Comparison of ENCODE assay signal across 8 cellular contexts in the genomic region with DNA sequence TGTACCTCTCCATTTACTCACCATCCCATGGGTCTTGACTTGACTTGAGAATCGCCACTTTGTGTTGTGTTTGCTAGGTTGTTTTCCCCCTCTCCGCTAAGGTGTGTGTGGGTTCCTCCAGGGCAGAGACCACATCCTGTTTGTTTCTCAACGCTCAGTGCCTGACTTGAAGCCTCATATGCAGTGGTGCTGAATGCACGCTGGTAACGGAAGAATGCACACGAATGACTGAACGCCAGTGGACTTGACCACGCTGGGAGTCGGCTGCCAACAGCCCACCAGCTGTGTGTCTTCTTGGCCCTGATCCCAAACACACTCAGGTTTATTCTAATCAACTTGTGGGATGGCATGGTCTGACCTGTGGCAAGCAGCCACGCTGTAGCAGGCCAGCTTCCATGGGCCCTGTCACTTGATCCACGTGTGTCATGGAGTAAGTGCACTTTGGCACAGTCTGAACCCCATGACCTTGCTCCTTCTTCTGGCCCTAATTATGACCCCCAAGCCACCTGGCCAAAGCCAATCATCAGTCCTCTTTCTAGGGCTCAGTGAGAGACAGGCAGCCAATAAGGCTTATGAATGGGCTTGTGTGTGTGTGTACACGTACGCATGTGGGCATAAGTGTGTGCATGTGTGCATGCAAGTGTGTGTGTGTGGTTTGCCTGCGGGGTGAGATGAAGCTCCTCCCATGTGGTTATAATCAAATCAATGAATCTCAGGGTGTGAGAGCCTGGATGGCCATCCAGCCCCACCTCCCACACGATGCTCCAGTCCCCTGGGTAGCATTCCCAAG. TPM values are rescaled to one million over a fixed set of nuclear protein-coding genes. Genes with fewer than 3 reads are reported as not detected.
DNase-seq lines count a peak whose midpoint lies in the region; ATAC-seq and TF ChIP-seq lines count a peak whose summit lies in the region.

No MANE protein-coding gene starts in this region.

- no peak for TF ChIP-seq POLR2A in tibial nerve (IDR thresholded peaks at IDR 0.05)

- H3K4me3 ChIP-seq in OCI-LY1 (ENCODE audit: low read depth, low read length, poor library complexity, severe bottlenecking) = peak overlapping the region; percentile 61
- no peak overlapping the region for H3K4me3 ChIP-seq in tibial nerve

- H3K4me2 ChIP-seq in OCI-LY1 (ENCODE audit: low read length) = peak overlapping the region; percentile 81

- ATAC-seq in GM18858 (IDR thresholded peaks at IDR 0.05; ENCODE audit: unreplicated experiment) (peak; percentile 70), HG02763 (IDR thresholded peaks at IDR 0.05; ENCODE audit: unreplicated experiment) (peak; percentile 69)
- peak; percentile 72 for ATAC-seq in activated naive CD8-positive, alpha-beta T cell treated with anti-CD3 and anti-CD28 coated beads, Interleukin-2, amount 50 U/mL, for 24 hours

- H3F3A ChIP-seq in OCI-LY1 (ENCODE audit: insufficient read depth, low read length) = no peaks in the 10 kb centered on the region

- 67 to 83% methylated on average over 14 to 15 of the region's 15 CpGs for WGBS in tibial nerve, 2 donors

- no peaks in the 10 kb centered on the region for H3K9me2 ChIP-seq in OCI-LY1 (ENCODE audit: low read depth, low read length)

- H3K36me3 ChIP-seq in OCI-LY1 (ENCODE audit: insufficient read depth, low read length) = no peaks in the 10 kb centered on the region
- peaks cover 0 to 83% (median 0%) of the 10 kb centered on the region in 3 donors for H3K36me3 ChIP-seq in tibial nerve

- H3K27ac ChIP-seq in OCI-LY1 (ENCODE audit: low read depth, low read length, poor library complexity, severe bottlenecking) = peak overlapping the region; percentile 99
- peak overlapping the region in 2 of 4 donors; percentile 68 to 74 for H3K27ac ChIP-seq in tibial nerve

- no peak for TF ChIP-seq EP300 in tibial nerve (IDR thresholded peaks at IDR 0.05)

- peak overlapping the region; percentile 30 for H3K27ac Mint-ChIP-seq in activated naive CD8-positive, alpha-beta T cell treated with anti-CD3 and anti-CD28 coated beads, Interleukin-2, amount 50 U/mL, for 24 hours
- no peak overlapping the region for H3K27ac Mint-ChIP-seq in glutamatergic neuron (ENCODE audit: unreplicated experiment)

- H3K4me1 ChIP-seq in OCI-LY1 (ENCODE audit: insufficient read depth, low read length, severe bottlenecking) (peaks cover 93% of the 10 kb centered on the region), tibial nerve (peaks cover 0 to 28% (median 12%) of the 10 kb centered on the region in 4 donors)

- no peaks in the 10 kb centered on the region for H3K9me3 Mint-ChIP-seq in activated naive CD8-positive, alpha-beta T cell treated with anti-CD3 and anti-CD28 coated beads, Interleukin-2, amount 50 U/mL, for 24 hours
- H3K9me3 Mint-ChIP-seq in glutamatergic neuron (ENCODE audit: unreplicated experiment) = peaks cover 3% of the 10 kb centered on the region

- H3K4me1 Mint-ChIP-seq in activated naive CD8-positive, alpha-beta T cell treated with anti-CD3 and anti-CD28 coated beads, Interleukin-2, amount 50 U/mL, for 24 hours = peaks cover 68% of the 10 kb centered on the region
- H3K4me1 Mint-ChIP-seq in glutamatergic neuron (ENCODE audit: low read depth, unreplicated experiment) = no peaks in the 10 kb centered on the region

- H3K9me3 ChIP-seq in OCI-LY1 (ENCODE audit: low read length) = no peaks in the 10 kb centered on the region
- peaks cover 0 to 2% (median 0%) of the 10 kb centered on the region in 4 donors for H3K9me3 ChIP-seq in tibial nerve

- no peak for DNase-seq in activated naive CD8-positive, alpha-beta T cell treated with anti-CD3 and anti-CD28 coated beads, Interleukin-2, amount 50 U/mL, for 24 hours
- peak; percentile 48 for DNase-seq in stimulated activated CD4-positive, alpha-beta T cell treated with anti-CD3 and anti-CD28 coated beads, Interleukin-2, amount 100 ng/mL, for 4 hours (ENCODE audit: low read depth)
- no peak for DNase-seq in GOT3 (lab: John Stamatoyannopoulos, UW)
- DNase-seq in glutamatergic neuron = no peak
- no peak for DNase-seq in tibial nerve (ENCODE audit: low spot score in 2 of 2)

- no peaks in the 10 kb centered on the region for H3K36me3 Mint-ChIP-seq in activated naive CD8-positive, alpha-beta T cell treated with anti-CD3 and anti-CD28 coated beads, Interleukin-2, amount 50 U/mL, for 24 hours (ENCODE audit: low read depth)
- no peaks in the 10 kb centered on the region for H3K36me3 Mint-ChIP-seq in glutamatergic neuron (ENCODE audit: unreplicated experiment)

- H2AFZ ChIP-seq in OCI-LY1 (ENCODE audit: low read length) = no peak overlapping the region

- H3K27me3 ChIP-seq in OCI-LY1 (ENCODE audit: insufficient read depth, low read length) (no peaks in the 10 kb centered on the region), tibial nerve (no peaks in the 10 kb centered on the region)

- no peaks in the 10 kb centered on the region for H4K20me1 ChIP-seq in OCI-LY1 (ENCODE audit: insufficient read depth, low read length)

- H3K4me3 Mint-ChIP-seq in activated naive CD8-positive, alpha-beta T cell treated with anti-CD3 and anti-CD28 coated beads, Interleukin-2, amount 50 U/mL, for 24 hours = peak overlapping the region; percentile 56
- no peak overlapping the region for H3K4me3 Mint-ChIP-seq in glutamatergic neuron (ENCODE audit: unreplicated experiment)

- H3K9ac ChIP-seq in OCI-LY1 (ENCODE audit: low read length) = peak overlapping the region; percentile 82

- H3K79me2 ChIP-seq in OCI-LY1 (ENCODE audit: insufficient read depth, low read length) = no peaks in the 10 kb centered on the region

- TF ChIP-seq CTCF in OCI-LY1 (IDR thresholded peaks at IDR 0.05; ENCODE audit: low read length) = no peak
- TF ChIP-seq CTCF in glutamatergic neuron (IDR thresholded peaks at IDR 0.05; ENCODE audit: partially characterized antibody, unreplicated experiment) = no peak
- TF ChIP-seq CTCF in tibial nerve (IDR thresholded peaks at IDR 0.05) = no peak

- H3K27me3 Mint-ChIP-seq in activated naive CD8-positive, alpha-beta T cell treated with anti-CD3 and anti-CD28 coated beads, Interleukin-2, amount 50 U/mL, for 24 hours = no peaks in the 10 kb centered on the region
- H3K27me3 Mint-ChIP-seq in glutamatergic neuron (ENCODE audit: unreplicated experiment) = peaks cover 2% of the 10 kb centered on the region

RNA-seq across cellular contexts. Expression of gene TC2N, which starts 6.3 kb away (rescaled TPM):
- total RNA-seq in glutamatergic neuron (ENCODE audit: unreplicated experiment) = 2.5 TPM
- 10 to 100 TPM; 23.4 to 35.2 (median 25.7) TPM for total RNA-seq in tibial nerve
